9 cellular contexts compared by ENCODE assay signal in the genomic region with DNA sequence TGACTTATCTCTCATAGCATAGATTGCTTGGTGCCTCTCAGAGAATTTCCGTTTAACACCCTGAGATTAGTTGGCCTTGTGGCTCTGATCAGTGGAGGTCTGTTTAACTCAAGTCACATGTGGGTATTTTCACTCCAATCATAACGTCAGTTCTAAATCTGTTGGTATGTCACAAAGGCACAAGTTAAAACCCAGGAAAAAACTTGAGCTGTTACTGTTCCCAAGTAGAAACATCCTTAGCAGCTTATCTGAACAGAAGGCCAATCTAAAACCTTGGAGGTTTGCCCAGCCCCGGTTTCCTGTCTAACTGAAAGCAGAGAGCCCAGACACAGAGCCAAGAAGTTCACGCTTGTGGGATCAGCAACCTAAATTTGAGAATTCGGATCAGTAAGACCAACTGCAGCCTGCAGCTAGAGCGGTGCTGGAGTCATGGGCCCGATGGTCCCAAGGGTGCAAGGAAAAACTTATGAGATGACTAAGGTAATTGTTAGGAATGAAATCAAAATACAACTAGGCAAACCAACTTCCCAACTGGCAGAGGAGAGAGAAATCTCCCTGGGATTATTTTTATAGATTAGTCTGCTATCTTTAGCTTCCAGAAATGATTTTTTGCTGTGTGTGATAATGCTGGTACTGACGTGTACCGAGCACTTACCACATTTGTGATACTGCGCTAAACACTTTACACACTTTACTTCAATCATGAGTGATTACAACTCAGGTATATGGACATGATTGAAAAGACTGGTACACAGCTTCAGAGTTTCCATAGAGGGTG.
DNase-seq lines count a peak whose midpoint lies in the region; ATAC-seq, FAIRE-seq and TF ChIP-seq lines count a peak whose summit lies in the region.
"Had no signal": no experiment of that assay in that cellular context is flagged by ENCODE, and none has a peak within 500 bp of the region (broad histone marks: within the 10 kb centered on the region; RNA-seq: fewer than 3 reads in every experiment).

No MANE protein-coding gene starts in this region.

- no peaks in the 10 kb centered on the region for H3K79me2 ChIP-seq in H1 (ENCODE audit: control insufficient read depth in 1 of 2, insufficient read depth in 2 of 2, low read length in 2 of 2)

- no peak overlapping the region for H2BK120ac ChIP-seq in H1 (replicated peaks; ENCODE audit: low read depth, low read length)

- H3K14ac ChIP-seq in H1 (ENCODE audit: insufficient read length) = no peak overlapping the region

- H3K27me3 ChIP-seq in AG04450 (ENCODE audit: control insufficient read depth, insufficient read depth, low read length) (no peaks in the 10 kb centered on the region), H1 (replicated peaks in 1 of 4; ENCODE audit: control insufficient read depth in 3 of 4, extremely low read depth in 1 of 4, insufficient read depth in 3 of 4, low read length in 3 of 4) (no peaks in the 10 kb centered on the region)

- CTCF ChIA-PET in AG04450 (lab: Charles Lee) = interaction anchor here (1.5 kb wide), 1 partner anchor 367 kb away, joined by 5 read pairs; no protein-coding TSS in a partner anchor
- CTCF ChIA-PET in H1 (lab: Charles Lee; ENCODE audit: partially characterized antibody) = interaction anchor here (0.8 kb wide), 1 partner anchor 71 kb away, joined by 3 read pairs; no protein-coding TSS in a partner anchor

- H3K18ac ChIP-seq in H1 (ENCODE audit: extremely low read depth, low read length) = no peak overlapping the region

- H4K5ac ChIP-seq in H1 (ENCODE audit: insufficient read length, low read depth, low read length) = no peak overlapping the region

- peaks cover 0 to 10% of the 10 kb centered on the region in 2 donors for H3K9me3 Mint-ChIP-seq in stimulated activated naive CD8-positive, alpha-beta T cell treated with anti-CD3 and anti-CD28 coated beads, Interleukin-15, amount 100 ng/mL, for 72 hours

- no peak overlapping the region for H2AK5ac ChIP-seq in H1 (ENCODE audit: low read depth, low read length)

- no peak overlapping the region for H2BK15ac ChIP-seq in H1 (ENCODE audit: low read length)

- no peak overlapping the region for H3K56ac ChIP-seq in H1 (replicated peaks; ENCODE audit: insufficient read length, low read depth, low read length)

- POLR2A ChIA-PET in AG04450 (lab: Yijun Ruan, JAX) (no interaction called here), H1 (lab: Charles Lee; ENCODE audit: partially characterized antibody) (no interaction called here)

- no peaks in the 10 kb centered on the region for H3K23me2 ChIP-seq in H1 (ENCODE audit: low read depth, low read length)

- no peak overlapping the region for H4K8ac ChIP-seq in H1 (ENCODE audit: extremely low read depth, insufficient read depth, low read length)

- no peak overlapping the region for H3K23ac ChIP-seq in H1 (ENCODE audit: insufficient read length)

- no peak for TF ChIP-seq EP300 in H1 (IDR thresholded peaks at IDR 0.05; ENCODE audit: borderline replicate concordance in 1 of 2, low read depth in 2 of 2, low read length in 2 of 2)

- no peak overlapping the region for H3K27ac ChIP-seq in AG04450 (ENCODE audit: low read depth, low read length)
- no peak overlapping the region for H3K27ac ChIP-seq in H1 (ENCODE audit: low read depth, low read length)

- no peaks in the 10 kb centered on the region for H3K4me1 Mint-ChIP-seq in stimulated activated naive CD8-positive, alpha-beta T cell treated with anti-CD3 and anti-CD28 coated beads, Interleukin-15, amount 100 ng/mL, for 72 hours
- no peaks in the 10 kb centered on the region for H3K4me1 Mint-ChIP-seq in T-helper 17 cell

- no peak for TF ChIP-seq POLR2A in H1 (IDR thresholded peaks at IDR 0.05; ENCODE audit: control extremely low read depth in 1 of 2, low read depth in 2 of 2, low read length in 2 of 2)

- no peaks in the 10 kb centered on the region for H4K20me1 ChIP-seq in H1 (replicated peaks in 1 of 2; ENCODE audit: control insufficient read depth in 1 of 2, insufficient read depth in 2 of 2, low read length in 2 of 2)

- no peaks in the 10 kb centered on the region for H3K27me3 Mint-ChIP-seq in stimulated activated naive CD8-positive, alpha-beta T cell treated with anti-CD3 and anti-CD28 coated beads, Interleukin-15, amount 100 ng/mL, for 72 hours
- H3K27me3 Mint-ChIP-seq in T-helper 17 cell = peaks cover 16% of the 10 kb centered on the region
- H3K27me3 Mint-ChIP-seq: activated naive CD8-positive, alpha-beta T cell had no signal

- no peak overlapping the region for H2BK20ac ChIP-seq in H1 (ENCODE audit: low read length)

- DNase-seq in AG04450 (ENCODE audit: low read depth, low spot score) (peak; percentile 63), NCI-H2171 treated with DMSO at 0.1 percent for 48 hours (lab: John Stamatoyannopoulos, UW) (peak; percentile 92), H1 (ENCODE audit: low read depth in 1 of 2, low spot score in 2 of 2) (no peak), mucosa of gallbladder (ENCODE audit: low spot score) (peak; percentile 84), T-helper 17 cell (no peak), cortex of kidney (lab: John Stamatoyannopoulos, UW) (no peak)
- no peak for DNase-seq in stimulated activated naive CD8-positive, alpha-beta T cell treated with anti-CD3 and anti-CD28 coated beads, Interleukin-15, amount 100 ng/mL, for 72 hours
- no peak for DNase-seq in activated CD4-positive, alpha-beta T cell treated with anti-CD3 and anti-CD28 coated beads for 4 hours

- no peak for TF ChIP-seq CTCF in AG04450 (IDR thresholded peaks at IDR 0.05; ENCODE audit: low read depth, low read length)
- TF ChIP-seq CTCF in H1 (IDR thresholded peaks at IDR 0.05; ENCODE audit: control extremely low read depth in 1 of 3, insufficient read depth in 1 of 3, low read depth in 1 of 3, low read length in 3 of 3) = no peak

- peaks cover 0 to 8% (median 6%) of the 10 kb centered on the region in 4 experiments; a peak in 4 of 7 replicates for H3K4me1 ChIP-seq in H1 (replicated peaks in 1 of 4; ENCODE audit: control insufficient read depth in 3 of 4, insufficient read depth in 4 of 4, low read length in 3 of 4)

- 93% methylated on average over 10 of the region's 10 CpGs; no CpG with 5 or more reads in 1 of the 2 experiments for WGBS in H1 (ENCODE audit: extremely low coverage in 1 of 2, insufficient coverage in 1 of 2, insufficient read length in 1 of 2, insufficient replicate concordance in 2 of 2, low coverage in 1 of 2, low lambda C conversion rate in 2 of 2, missing lambda C conversion rate in 1 of 2), 2 experiments

- no peak overlapping the region for H3K4ac ChIP-seq in H1 (replicated peaks; ENCODE audit: insufficient read length, low read depth, low read length)

- 0 out of 2 replicates have a peak overlapping the region, but pooled peaks have one; percentile 68 for H2AFZ ChIP-seq in H1 (ENCODE audit: low read length)

- no peak for ATAC-seq in stimulated activated naive CD8-positive, alpha-beta T cell treated with anti-CD3 and anti-CD28 coated beads, Interleukin-15, amount 100 ng/mL, for 72 hours
- ATAC-seq in T-helper 17 cell = no peak

- H3K27ac Mint-ChIP-seq in stimulated activated naive CD8-positive, alpha-beta T cell treated with anti-CD3 and anti-CD28 coated beads, Interleukin-15, amount 100 ng/mL, for 72 hours = no peak overlapping the region
- no peak overlapping the region for H3K27ac Mint-ChIP-seq in T-helper 17 cell
- H3K27ac Mint-ChIP-seq: activated naive CD8-positive, alpha-beta T cell had no signal

- H2BK12ac ChIP-seq in H1 (ENCODE audit: low read depth, low read length) = no peak overlapping the region

- H3K9ac ChIP-seq in H1 (replicated peaks in 1 of 4; ENCODE audit: extremely low read depth in 1 of 4, low read depth in 3 of 4, low read length in 3 of 4) = no peak overlapping the region

- no peak overlapping the region for H4K91ac ChIP-seq in H1 (replicated peaks; ENCODE audit: insufficient read length, low read length)

- FAIRE-seq in H1 (lab: Jason Lieb, UNC) = no peak

- no peak for TF ChIP-seq RAD21 in H1 (IDR thresholded peaks at IDR 0.05 in 1 of 2, conservative IDR thresholded peaks at IDR 0.05 in 1 of 2; ENCODE audit: low read depth in 2 of 2, low read length in 2 of 2)

- H2BK5ac ChIP-seq in H1 (ENCODE audit: low read depth, low read length) = no peak overlapping the region

- no peaks in the 10 kb centered on the region for H3K9me3 ChIP-seq in AG04450 (ENCODE audit: control insufficient read depth, insufficient read depth, low read length)
- H3K9me3 ChIP-seq in H1 (ENCODE audit: insufficient read depth in 2 of 2, low read depth in 1 of 2, low read length in 1 of 2) = peaks cover 0 to 1% of the 10 kb centered on the region in 2 experiments; a peak in 2 of 4 replicates
- no peaks in the 10 kb centered on the region for H3K9me3 ChIP-seq in T-helper 17 cell (ENCODE audit: control insufficient read depth, low read length, poor library complexity, severe bottlenecking)

- no peaks in the 10 kb centered on the region for H3K79me1 ChIP-seq in H1 (ENCODE audit: low read depth, low read length)

- H3K36me3 Mint-ChIP-seq in T-helper 17 cell (ENCODE audit: low read depth) = no peaks in the 10 kb centered on the region
- H3K36me3 Mint-ChIP-seq: activated naive CD8-positive, alpha-beta T cell had no signal

- H3K4me2 ChIP-seq in H1 (ENCODE audit: insufficient read depth in 1 of 2, low read depth in 2 of 2, low read length in 2 of 2) = no peak overlapping the region

- H3K4me3 ChIP-seq in AG04450 (ENCODE audit: low read depth, low read length) = no peak overlapping the region
- no peak overlapping the region for H3K4me3 ChIP-seq in H1 (ENCODE audit: extremely low read depth in 1 of 4, insufficient read depth in 2 of 4, low read depth in 3 of 4, low read length in 4 of 4)

- H3K36me3 ChIP-seq in H1 (ENCODE audit: control insufficient read depth in 2 of 4, insufficient read depth in 4 of 4, low read length in 3 of 4) = no peaks in the 10 kb centered on the region

- H3K4me3 Mint-ChIP-seq in stimulated activated naive CD8-positive, alpha-beta T cell treated with anti-CD3 and anti-CD28 coated beads, Interleukin-15, amount 100 ng/mL, for 72 hours = no peak overlapping the region
- H3K4me3 Mint-ChIP-seq in T-helper 17 cell = no peak overlapping the region
- H3K4me3 Mint-ChIP-seq: activated naive CD8-positive, alpha-beta T cell had no signal

TF ChIP-seq in H1, 55 proteins besides CTCF, POLR2A, EP300 and RAD21:
- no peak for TF ChIP-seq TBP (IDR thresholded peaks at IDR 0.05; ENCODE audit: low read depth, low read length)
- no peak for TF ChIP-seq EGR1 (IDR thresholded peaks at IDR 0.05; ENCODE audit: borderline replicate concordance, low read depth, low read length)

Comparison
In these comparisons a context has a peak if more than half of its experiments do, and no peak if none do; other contexts are left out.
1. DNase-seq: peak in AG04450 (single experiment), NCI-H2171 treated with DMSO at 0.1 percent for 48 hours (single experiment) and mucosa of gallbladder (single experiment); none in H1 (0 of 2), stimulated activated naive CD8-positive, alpha-beta T cell treated with anti-CD3 and anti-CD28 coated beads, Interleukin-15, amount 100 ng/mL, for 72 hours (0 of 2), activated CD4-positive, alpha-beta T cell treated with anti-CD3 and anti-CD28 coated beads for 4 hours (0 of 2), T-helper 17 cell (0 of 3) and cortex of kidney (single experiment).